Comparison of ENCODE assay signal across 34 cellular contexts in genomic region chr11:120392299-120392698, GRCh38. TPM values are rescaled to one million over a fixed set of nuclear protein-coding genes. Genes with fewer than 3 reads are reported as not detected.
DNase-seq lines count a peak whose midpoint lies in the region; ATAC-seq, FAIRE-seq and TF ChIP-seq lines count a peak whose summit lies in the region.
"Had no signal": no experiment of that assay in that cellular context is flagged by ENCODE, and none has a peak within 500 bp of the region (broad histone marks: within the 10 kb centered on the region; RNA-seq: fewer than 3 reads in every experiment).

No MANE protein-coding gene starts in this region.

- H4K20me1 ChIP-seq in astrocyte (ENCODE audit: insufficient read depth, low read length) (peaks cover 36% of the 10 kb centered on the region), hepatocyte (ENCODE audit: insufficient read depth, poor library complexity, severe bottlenecking) (peaks cover 10% of the 10 kb centered on the region)

- H3K9ac ChIP-seq in astrocyte (ENCODE audit: low read length) (no peak overlapping the region), rectal smooth muscle tissue (ENCODE audit: low read length) (no peak overlapping the region)
- H3K9ac ChIP-seq: KMS-11, SK-N-SH had no signal

- peaks cover 14% of the 10 kb centered on the region for H3K4me1 ChIP-seq in astrocyte (ENCODE audit: insufficient read depth, low read length)
- peaks cover 21% of the 10 kb centered on the region for H3K4me1 ChIP-seq in hepatocyte (ENCODE audit: insufficient read depth)
- H3K4me1 ChIP-seq in rectal smooth muscle tissue (ENCODE audit: control insufficient read depth, insufficient read depth, low read length) = peaks cover 6% of the 10 kb centered on the region
- H3K4me1 ChIP-seq in body of pancreas = peaks cover 12% of the 10 kb centered on the region
- H3K4me1 ChIP-seq in naive thymus-derived CD4-positive, alpha-beta T cell (ENCODE audit: control insufficient read depth in 2 of 2, insufficient read depth in 2 of 2, low read length in 2 of 2) = no peaks in the 10 kb centered on the region
- H3K4me1 ChIP-seq: uterus had no signal

- H3K79me2 ChIP-seq in astrocyte (ENCODE audit: insufficient read depth, low read length) = peaks cover 99% of the 10 kb centered on the region
- peaks cover 90% of the 10 kb centered on the region for H3K79me2 ChIP-seq in hepatocyte

- no peak for ATAC-seq in body of pancreas
- ATAC-seq in naive thymus-derived CD4-positive, alpha-beta T cell = no peak
- ATAC-seq: activated CD8-positive, alpha-beta memory T cell treated with anti-CD3 and anti-CD28 coated beads, Interleukin-2, amount 10 ng/mL, durations not matched to agents 7 days and 5 days; activated T-cell treated with anti-CD3 and anti-CD28 coated beads, Interleukin-2, amount 50 U/mL, for 4 hours; mucosa of descending colon; pancreas had no signal

- H3K9me3 Mint-ChIP-seq in HFFc6 (peaks cover 5% of the 10 kb centered on the region; the same call in 1 of the 2 replicates), astrocyte (ENCODE audit: unreplicated experiment) (no peaks in the 10 kb centered on the region)
- peaks cover 0 to 20% (median 7%) of the 10 kb centered on the region in 11 donors for H3K9me3 Mint-ChIP-seq in naive thymus-derived CD4-positive, alpha-beta T cell

- H3K4me3 ChIP-seq in astrocyte (ENCODE audit: insufficient read depth, low read depth, low read length) (no peak overlapping the region), hepatocyte (no peak overlapping the region), rectal smooth muscle tissue (ENCODE audit: low read length) (no peak overlapping the region), body of pancreas (no peak overlapping the region)
- no peak overlapping the region for H3K4me3 ChIP-seq in naive thymus-derived CD4-positive, alpha-beta T cell (ENCODE audit: low read length)
- H3K4me3 ChIP-seq: lung, MG63, mucosa of descending colon, pancreas, spleen, uterus had no signal

- H3K36me3 ChIP-seq in astrocyte (ENCODE audit: insufficient read depth, low read length) = no peaks in the 10 kb centered on the region
- H3K36me3 ChIP-seq in hepatocyte (replicated peaks; ENCODE audit: insufficient read depth, low read depth) = no peaks in the 10 kb centered on the region
- no peaks in the 10 kb centered on the region for H3K36me3 ChIP-seq in rectal smooth muscle tissue (ENCODE audit: control insufficient read depth, insufficient read depth, low read length)
- H3K36me3 ChIP-seq in body of pancreas (replicated peaks in 1 of 2; ENCODE audit: insufficient read depth in 1 of 2, low read depth in 2 of 2) = no peaks in the 10 kb centered on the region
- no peaks in the 10 kb centered on the region for H3K36me3 ChIP-seq in naive thymus-derived CD4-positive, alpha-beta T cell (ENCODE audit: control insufficient read depth in 2 of 3, insufficient read depth in 3 of 3, low read length in 3 of 3)
- H3K36me3 ChIP-seq: MG63, pancreas, spleen, uterus had no signal

- TF ChIP-seq CTCF in HFFc6 (IDR thresholded peaks at IDR 0.05) = no peak
- TF ChIP-seq CTCF in astrocyte (IDR thresholded peaks at IDR 0.05; ENCODE audit: insufficient read depth, low read depth, low read length) = no peak
- TF ChIP-seq CTCF in hepatocyte (IDR thresholded peaks at IDR 0.05; ENCODE audit: poor library complexity) = no peak
- TF ChIP-seq CTCF in body of pancreas (IDR thresholded peaks at IDR 0.05) = no peak

- H2AFZ ChIP-seq in astrocyte (ENCODE audit: low read depth, low read length) (no peak overlapping the region), hepatocyte (no peak overlapping the region)

- H3K27ac Mint-ChIP-seq in HFFc6 = peak overlapping the region; percentile 16; the same call in 1 of the 2 replicates
- peak overlapping the region; percentile 91 for H3K27ac Mint-ChIP-seq in astrocyte (ENCODE audit: unreplicated experiment)
- H3K27ac Mint-ChIP-seq in naive thymus-derived CD4-positive, alpha-beta T cell = no peak overlapping the region
- H3K27ac Mint-ChIP-seq: activated B cell treated with CpG ODN at 0.5 μM for 24 hours; activated CD8-positive, alpha-beta memory T cell treated with anti-CD3 and anti-CD28 coated beads, Interleukin-2, amount 10 ng/mL, durations not matched to agents 7 days and 5 days; B cell; CD4-positive, alpha-beta memory T cell; stimulated activated naive CD8-positive, alpha-beta T cell treated with anti-CD3 and anti-CD28 coated beads, Interleukin-15, Interleukin-2, amounts not matched to agents 100 ng/mL and 50 ng/mL, for 24 hours had no signal

- H3K27me3 ChIP-seq in astrocyte (ENCODE audit: insufficient read depth, low read length) (no peaks in the 10 kb centered on the region), hepatocyte (no peaks in the 10 kb centered on the region), rectal smooth muscle tissue (ENCODE audit: control insufficient read depth, insufficient read depth, low read length) (no peaks in the 10 kb centered on the region), body of pancreas (no peaks in the 10 kb centered on the region)
- no peaks in the 10 kb centered on the region for H3K27me3 ChIP-seq in naive thymus-derived CD4-positive, alpha-beta T cell (ENCODE audit: control insufficient read depth in 2 of 2, insufficient read depth in 2 of 2, low read length in 2 of 2)
- H3K27me3 ChIP-seq: MG63, pancreas, spleen, uterus had no signal

- H3K9me2 ChIP-seq in hepatocyte (replicated peaks; ENCODE audit: insufficient read depth) = no peaks in the 10 kb centered on the region
- H3K9me2 ChIP-seq: SK-N-SH had no signal

- WGBS in hepatocyte (ENCODE audit: low lambda C conversion rate, missing lambda C conversion rate) = 69% methylated on average over 6 of the region's 6 CpGs
- 58 to 69% methylated on average over 6 of the region's 6 CpGs for WGBS in body of pancreas, 2 donors

- FAIRE-seq in astrocyte (lab: Jason Lieb, UNC) = no peak
- FAIRE-seq: GM18507, GM19239, H1, pancreas had no signal

- H3K4me1 Mint-ChIP-seq in HFFc6 (ENCODE audit: low read depth) (peaks cover 68% of the 10 kb centered on the region), astrocyte (ENCODE audit: low read depth, unreplicated experiment) (peaks cover 36% of the 10 kb centered on the region)
- H3K4me1 Mint-ChIP-seq in naive thymus-derived CD4-positive, alpha-beta T cell = peaks cover 0 to 5% (median 0%) of the 10 kb centered on the region in 7 donors
- H3K4me1 Mint-ChIP-seq: activated B cell treated with CpG ODN at 0.5 μM for 24 hours; activated CD8-positive, alpha-beta memory T cell treated with anti-CD3 and anti-CD28 coated beads, Interleukin-2, amount 10 ng/mL, durations not matched to agents 7 days and 5 days had no signal

- POLR2A ChIA-PET in naive thymus-derived CD4-positive, alpha-beta T cell (lab: Charles Lee) = no interaction called here

- no peak for TF ChIP-seq POLR2A in body of pancreas (IDR thresholded peaks at IDR 0.05)

- DNase-seq in HFFc6 (no peak), astrocyte (ENCODE audit: low read depth) (no peak), hepatocyte (ENCODE audit: low spot score) (no peak), body of pancreas (no peak)
- DNase-seq in central memory CD4-positive, alpha-beta T cell = no peak
- no peak for DNase-seq in activated naive CD4-positive, alpha-beta T cell treated with anti-CD3 and anti-CD28 coated beads, Interleukin-2, amount 50 U/mL, for 16 hours
- DNase-seq in naive thymus-derived CD4-positive, alpha-beta T cell = no peak
- DNase-seq: activated B cell treated with CpG ODN at 0.5 μM for 24 hours; activated CD4-positive, alpha-beta T cell treated with anti-CD3 and anti-CD28 coated beads, Interleukin-2, amount 50 U/mL, for 4 hours; activated CD8-positive, alpha-beta memory T cell treated with anti-CD3 and anti-CD28 coated beads, Interleukin-2, amount 10 ng/mL, durations not matched to agents 7 days and 5 days; activated gamma-delta T cell; activated T-cell treated with anti-CD3 and anti-CD28 coated beads, Interleukin-2, amount 50 U/mL, for 4 hours; CD4-positive, alpha-beta memory T cell; MG63; mucosa of descending colon; NCI-H1105; NCI-H187; NCI-H2171; NCI-H510A; pancreas; right cardiac atrium; SK-N-SH; spleen; stimulated activated CD8-positive, alpha-beta memory T cell treated with anti-CD3 and anti-CD28 coated beads, Interleukin-4, amount 100 ng/mL, for 48 hours; uterus had no signal

- no peak overlapping the region for H3K4me3 Mint-ChIP-seq in HFFc6
- no peak overlapping the region for H3K4me3 Mint-ChIP-seq in astrocyte (ENCODE audit: unreplicated experiment)
- H3K4me3 Mint-ChIP-seq in naive thymus-derived CD4-positive, alpha-beta T cell = no peak overlapping the region
- H3K4me3 Mint-ChIP-seq: activated B cell treated with CpG ODN at 0.5 μM for 24 hours; activated CD8-positive, alpha-beta memory T cell treated with anti-CD3 and anti-CD28 coated beads, Interleukin-2, amount 10 ng/mL, durations not matched to agents 7 days and 5 days; activated T-cell treated with anti-CD3 and anti-CD28 coated beads, Interleukin-2, amount 50 U/mL, for 4 hours; B cell; CD4-positive, alpha-beta memory T cell; stimulated activated naive CD8-positive, alpha-beta T cell treated with anti-CD3 and anti-CD28 coated beads, Interleukin-15, Interleukin-2, amounts not matched to agents 100 ng/mL and 50 ng/mL, for 24 hours had no signal

- intact Hi-C loops in body of pancreas (cut with DNase I) = no loop called here
- intact Hi-C loops in naive thymus-derived CD4-positive, alpha-beta T cell (cut with micrococcal nuclease) = no loop called here

- H3K27ac ChIP-seq in astrocyte (ENCODE audit: low read depth, low read length) (no peak overlapping the region), hepatocyte (peak overlapping the region; percentile 79), rectal smooth muscle tissue (ENCODE audit: low read depth, low read length) (peak overlapping the region; percentile 10), body of pancreas (peak overlapping the region in 1 of 4 donors; percentile 50)
- H3K27ac ChIP-seq in naive thymus-derived CD4-positive, alpha-beta T cell (ENCODE audit: low read depth, low read length) = no peak overlapping the region
- H3K27ac ChIP-seq: KMS-11, RWPE1 had no signal

- H3K4me2 ChIP-seq in astrocyte (ENCODE audit: low read length) = peak overlapping the region; percentile 21
- peak overlapping the region; percentile 30 for H3K4me2 ChIP-seq in hepatocyte
- H3K4me2 ChIP-seq: KMS-11, SK-N-SH had no signal

- no peaks in the 10 kb centered on the region for H3K9me3 ChIP-seq in astrocyte (ENCODE audit: insufficient read depth, low read depth, low read length)
- H3K9me3 ChIP-seq in hepatocyte (ENCODE audit: low read depth) = no peaks in the 10 kb centered on the region
- H3K9me3 ChIP-seq in body of pancreas = no peaks in the 10 kb centered on the region
- no peaks in the 10 kb centered on the region for H3K9me3 ChIP-seq in naive thymus-derived CD4-positive, alpha-beta T cell (ENCODE audit: control insufficient read depth in 2 of 3, low read length in 3 of 3)
- H3K9me3 ChIP-seq: mucosa of descending colon, pancreas, SK-N-SH, uterus had no signal

- CTCF ChIA-PET in naive thymus-derived CD4-positive, alpha-beta T cell (lab: Charles Lee) = no interaction called here

- H3K27me3 Mint-ChIP-seq in HFFc6 (ENCODE audit: insufficient read depth) (peaks cover 3% of the 10 kb centered on the region; the same call in 1 of the 2 replicates), astrocyte (ENCODE audit: low read depth, unreplicated experiment) (no peaks in the 10 kb centered on the region)
- H3K27me3 Mint-ChIP-seq in naive thymus-derived CD4-positive, alpha-beta T cell = peaks cover 33 to 65% (median 43%) of the 10 kb centered on the region in 5 donors
- H3K27me3 Mint-ChIP-seq: B cell had no signal

- H3K36me3 Mint-ChIP-seq in HFFc6 (ENCODE audit: low read depth) = peaks cover 27% of the 10 kb centered on the region
- H3K36me3 Mint-ChIP-seq in astrocyte (ENCODE audit: low read depth, unreplicated experiment) = peaks cover 6% of the 10 kb centered on the region
- H3K36me3 Mint-ChIP-seq in naive thymus-derived CD4-positive, alpha-beta T cell = peaks cover 0 to 13% (median 0%) of the 10 kb centered on the region in 5 donors

RNA-seq across cellular contexts. Expression of gene ARHGEF12, which starts 56.1 kb away (rescaled TPM):
- 10 to 100 TPM; 72.9 to 95.1 (median 85.0) TPM for total RNA-seq in HFFc6 (2021; fragmentation: NEBNext Ultra II Directional; extraction: Animal tissue kit (Norgen Biotek cat#: 25700))
- total RNA-seq in astrocyte (78.0 and 83.1 TPM in 2 replicates), hepatocyte (69.9 and 75.1 TPM in 2 replicates), body of pancreas (10 to 100 TPM; 46.5 to 71.1 TPM)
- 21.2 and 22.9 TPM in 2 replicates for polyA plus RNA-seq in hepatocyte
- 10 to 100 TPM in 2 of 5 experiments, 1 to 10 TPM in 3; 1.9 to 13.1 (median 3.5) TPM for total RNA-seq in naive thymus-derived CD4-positive, alpha-beta T cell
- polyA plus RNA-seq in naive thymus-derived CD4-positive, alpha-beta T cell = under 1 TPM; 0.38 to 0.49 TPM

Comparison
In these comparisons a context has a peak if more than half of its experiments do, and no peak if none do; other contexts are left out.
1. H3K27ac Mint-ChIP-seq: peak in HFFc6 (single experiment) and astrocyte (single experiment); none in naive thymus-derived CD4-positive, alpha-beta T cell (0 of 9).
2. H3K27ac ChIP-seq: peak in hepatocyte (single experiment) and rectal smooth muscle tissue (single experiment); none in astrocyte (single experiment) and naive thymus-derived CD4-positive, alpha-beta T cell (single experiment).